Comparison of ENCODE assay signal across 7 cellular contexts in genomic region chr6:45419574-45420082, GRCh38. TPM values are rescaled to one million over a fixed set of nuclear protein-coding genes. Genes with fewer than 3 reads are reported as not detected.
DNase-seq lines count a peak whose midpoint lies in the region; ATAC-seq and TF ChIP-seq lines count a peak whose summit lies in the region.

No MANE protein-coding gene starts in this region.

- H2AFZ ChIP-seq in H9 (ENCODE audit: low read length) (no peak overlapping the region), trophoblast cell (ENCODE audit: insufficient read depth, low read length, poor library complexity) (no peak overlapping the region)

- no peaks in the 10 kb centered on the region for H3K79me1 ChIP-seq in H9 (ENCODE audit: insufficient read depth, low read depth, low read length, poor library complexity, severe bottlenecking)
- peaks cover 21% of the 10 kb centered on the region for H3K79me1 ChIP-seq in trophoblast cell (ENCODE audit: low read length)

- no peak overlapping the region for H3K27ac Mint-ChIP-seq in H9
- H3K27ac Mint-ChIP-seq in activated T-helper 2 cell treated with anti-CD3 and anti-CD28 coated beads, Interferon-gamma antibody, Interleukin-2, Interleukin-4, amounts not matched to agents 10 μg/mL and 5 μg/mL and 100 μg/mL, durations not matched to agents 14 hours and 24 hours and 36 hours: peak overlapping the region; percentile 99
- no peak overlapping the region for H3K27ac Mint-ChIP-seq in glutamatergic neuron (ENCODE audit: unreplicated experiment)

- H3K9ac ChIP-seq in H9 (ENCODE audit: extremely low read depth, insufficient read length, low read length) (no peak overlapping the region), NT2/D1 (ENCODE audit: insufficient read length, low read depth) (peak overlapping the region; percentile 61), trophoblast cell (ENCODE audit: low read length) (no peak overlapping the region)

- H2AK5ac ChIP-seq in H9 (ENCODE audit: insufficient read length, low read length) (no peak overlapping the region), trophoblast cell (ENCODE audit: low read length) (no peak overlapping the region)

- H3K4me3 ChIP-seq in NT2/D1 (ENCODE audit: insufficient read length, low read depth) (peak overlapping the region; percentile 30), trophoblast cell (ENCODE audit: low read depth, low read length) (peak overlapping the region; percentile 0), urinary bladder (ENCODE audit: low read depth, low read length) (peak overlapping the region; percentile 32)

- DNase-seq in H9: peak; percentile 68
- no peak for DNase-seq in NT2/D1 (ENCODE audit: low read depth, low spot score)
- DNase-seq in activated T-helper 2 cell treated with anti-CD3 and anti-CD28 coated beads, Interferon-gamma antibody, Interleukin-2, Interleukin-4, amounts not matched to agents 10 μg/mL and 5 μg/mL and 100 μg/mL, durations not matched to agents 14 hours and 24 hours and 36 hours (ENCODE audit: low spot score): peak; percentile 63
- DNase-seq in glutamatergic neuron: peak; percentile 53
- DNase-seq in trophoblast cell: peak; percentile 33 to 71

- H3K23me2 ChIP-seq in H9 (ENCODE audit: insufficient read length, low read depth, low read length, poor library complexity, severe bottlenecking): peaks cover 32% of the 10 kb centered on the region

- H3K36me3 ChIP-seq in NT2/D1 (ENCODE audit: insufficient read depth, insufficient read length, low read length) (no peaks in the 10 kb centered on the region), trophoblast cell (ENCODE audit: control insufficient read depth in 1 of 2, insufficient read depth in 2 of 2, low read length in 2 of 2) (no peaks in the 10 kb centered on the region), urinary bladder (ENCODE audit: insufficient read depth) (no peaks in the 10 kb centered on the region)

- H3K4me2 ChIP-seq in H9 (ENCODE audit: insufficient read depth, insufficient read length, low read length): peak overlapping the region; percentile 92
- H3K4me2 ChIP-seq in trophoblast cell (ENCODE audit: low read length): peak overlapping the region; percentile 47

- H2BK20ac ChIP-seq in H9 (ENCODE audit: low read depth, low read length, poor library complexity, severe bottlenecking): no peak overlapping the region

- no peak overlapping the region for H2BK15ac ChIP-seq in H9 (ENCODE audit: low read depth, low read length)

- no peak overlapping the region for H3K56ac ChIP-seq in H9 (ENCODE audit: insufficient read length, low read depth, low read length)

- H3K27me3 Mint-ChIP-seq in H9 (ENCODE audit: low read depth) (peaks cover 86% of the 10 kb centered on the region), glutamatergic neuron (ENCODE audit: unreplicated experiment) (peaks cover 17% of the 10 kb centered on the region)
- H3K27me3 Mint-ChIP-seq in activated T-helper 2 cell treated with anti-CD3 and anti-CD28 coated beads, Interferon-gamma antibody, Interleukin-2, Interleukin-4, amounts not matched to agents 10 μg/mL and 5 μg/mL and 100 μg/mL, durations not matched to agents 14 hours and 24 hours and 36 hours (ENCODE audit: low read depth): no peaks in the 10 kb centered on the region

- no peaks in the 10 kb centered on the region for H3K36me3 Mint-ChIP-seq in H9 (ENCODE audit: insufficient read depth in 1 of 3, low read depth in 3 of 3)
- peaks cover 53% of the 10 kb centered on the region for H3K36me3 Mint-ChIP-seq in activated T-helper 2 cell treated with anti-CD3 and anti-CD28 coated beads, Interferon-gamma antibody, Interleukin-2, Interleukin-4, amounts not matched to agents 10 μg/mL and 5 μg/mL and 100 μg/mL, durations not matched to agents 14 hours and 24 hours and 36 hours (ENCODE audit: low read depth)
- no peaks in the 10 kb centered on the region for H3K36me3 Mint-ChIP-seq in glutamatergic neuron (ENCODE audit: unreplicated experiment)

- H3K27me3 ChIP-seq in H9 (ENCODE audit: insufficient read depth, low read length) (peaks cover 29% of the 10 kb centered on the region; the same call in 1 of the 2 replicates), NT2/D1 (ENCODE audit: insufficient read depth, insufficient read length) (peaks cover 61% of the 10 kb centered on the region), trophoblast cell (ENCODE audit: insufficient read depth, low read length) (peaks cover 25% of the 10 kb centered on the region)

- H3K14ac ChIP-seq in H9 (ENCODE audit: insufficient read depth, low read length) (no peak overlapping the region), trophoblast cell (ENCODE audit: low read length) (no peak overlapping the region)

- H3K18ac ChIP-seq in H9 (ENCODE audit: insufficient read length, low read depth, low read length) (no peak overlapping the region), trophoblast cell (ENCODE audit: low read length) (no peak overlapping the region)

- H3T11ph ChIP-seq in H9 (ENCODE audit: low read length): no peak overlapping the region

- H4K12ac ChIP-seq in trophoblast cell (ENCODE audit: low read depth, low read length): no peak overlapping the region

- H2BK5ac ChIP-seq in H9 (ENCODE audit: insufficient read length, low read length): no peak overlapping the region
- H2BK5ac ChIP-seq in trophoblast cell (ENCODE audit: low read depth, low read length, poor library complexity): no peak overlapping the region

- H3K9me3 Mint-ChIP-seq in H9 (no peaks in the 10 kb centered on the region; a peak in 1 of 5 replicates), glutamatergic neuron (ENCODE audit: unreplicated experiment) (peaks cover 10% of the 10 kb centered on the region)
- no peaks in the 10 kb centered on the region for H3K9me3 Mint-ChIP-seq in activated T-helper 2 cell treated with anti-CD3 and anti-CD28 coated beads, Interferon-gamma antibody, Interleukin-2, Interleukin-4, amounts not matched to agents 10 μg/mL and 5 μg/mL and 100 μg/mL, durations not matched to agents 14 hours and 24 hours and 36 hours

- no peaks in the 10 kb centered on the region for H4K20me1 ChIP-seq in H9 (ENCODE audit: control insufficient read depth, insufficient read depth, insufficient read length)

- no peak overlapping the region for H3K23ac ChIP-seq in H9 (ENCODE audit: insufficient read length, low read depth, low read length)
- H3K23ac ChIP-seq in trophoblast cell (ENCODE audit: low read length): no peak overlapping the region

- H4K91ac ChIP-seq in H9 (ENCODE audit: insufficient read length, low read depth, low read length): no peak overlapping the region
- no peak overlapping the region for H4K91ac ChIP-seq in trophoblast cell (ENCODE audit: low read depth, low read length)

- H2BK12ac ChIP-seq in H9 (ENCODE audit: insufficient read length, low read depth, low read length) (no peak overlapping the region), trophoblast cell (ENCODE audit: low read length) (no peak overlapping the region)

- no CpG with 5 or more reads among the region's 38 CpGs for WGBS in H9 (ENCODE audit: extremely low coverage, insufficient read length, low lambda C conversion rate)
- WGBS in trophoblast cell (ENCODE audit: extremely low coverage, insufficient coverage, insufficient read length): no CpG with 5 or more reads among the region's 38 CpGs
- 7% methylated on average over 38 of the region's 38 CpGs for whole genome bisulfite sequencing in urinary bladder

- H2BK120ac ChIP-seq in H9 (ENCODE audit: low read depth, low read length, poor library complexity, severe bottlenecking) (no peak overlapping the region), trophoblast cell (ENCODE audit: insufficient read depth, low read length, poor library complexity) (peak overlapping the region; percentile 14)

- peak; percentile 47; the same call in 2 of the 3 replicates for TF ChIP-seq CTCF in H9 (conservative IDR thresholded peaks at IDR 0.05)
- TF ChIP-seq CTCF in glutamatergic neuron (IDR thresholded peaks at IDR 0.05; ENCODE audit: partially characterized antibody, unreplicated experiment): no peak

- no peaks in the 10 kb centered on the region for H3K9me3 ChIP-seq in H9 (ENCODE audit: control insufficient read depth, low read depth, low read length)
- H3K9me3 ChIP-seq in NT2/D1 (ENCODE audit: insufficient read depth, low read length): no peaks in the 10 kb centered on the region
- H3K9me3 ChIP-seq in trophoblast cell (ENCODE audit: insufficient read depth, low read depth, low read length): no peaks in the 10 kb centered on the region

- H3K79me2 ChIP-seq in H9 (ENCODE audit: insufficient read depth, low read length) (no peaks in the 10 kb centered on the region), trophoblast cell (ENCODE audit: control insufficient read depth, insufficient read depth, low read length, poor library complexity) (peaks cover 5% of the 10 kb centered on the region)

- no peak for ATAC-seq in HG02678 (IDR thresholded peaks at IDR 0.05; ENCODE audit: unreplicated experiment)

- H3K27ac ChIP-seq in H9 (ENCODE audit: insufficient read length, low read depth, low read length): no peak overlapping the region
- no peak overlapping the region for H3K27ac ChIP-seq in trophoblast cell (ENCODE audit: low read depth, low read length)
- peak overlapping the region; percentile 46 for H3K27ac ChIP-seq in urinary bladder (ENCODE audit: low read depth)

- H3K4me3 Mint-ChIP-seq in H9 (peak overlapping the region; percentile 52 to 91), glutamatergic neuron (ENCODE audit: unreplicated experiment) (peak overlapping the region; percentile 78)
- H3K4me3 Mint-ChIP-seq in activated T-helper 2 cell treated with anti-CD3 and anti-CD28 coated beads, Interferon-gamma antibody, Interleukin-2, Interleukin-4, amounts not matched to agents 10 μg/mL and 5 μg/mL and 100 μg/mL, durations not matched to agents 14 hours and 24 hours and 36 hours (ENCODE audit: low read depth): peak overlapping the region; percentile 98

- no peak overlapping the region for H4K8ac ChIP-seq in H9 (replicated peaks; ENCODE audit: insufficient read length, low read depth, low read length)
- no peak overlapping the region for H4K8ac ChIP-seq in trophoblast cell (ENCODE audit: low read depth, low read length)

- no peak overlapping the region for H4K5ac ChIP-seq in H9 (ENCODE audit: insufficient read length, low read depth, low read length)

- H3K4me1 ChIP-seq in H9 (ENCODE audit: insufficient read depth, low read length) (no peaks in the 10 kb centered on the region), NT2/D1 (ENCODE audit: insufficient read depth, insufficient read length) (no peaks in the 10 kb centered on the region), trophoblast cell (ENCODE audit: control insufficient read depth in 1 of 2, insufficient read depth in 2 of 2, low read length in 2 of 2) (peaks cover 11 to 17% of the 10 kb centered on the region in 2 experiments), urinary bladder (ENCODE audit: insufficient read depth) (no peaks in the 10 kb centered on the region)

- H3K4me1 Mint-ChIP-seq in H9: peaks cover 30 to 31% of the 10 kb centered on the region in 2 experiments
- H3K4me1 Mint-ChIP-seq in activated T-helper 2 cell treated with anti-CD3 and anti-CD28 coated beads, Interferon-gamma antibody, Interleukin-2, Interleukin-4, amounts not matched to agents 10 μg/mL and 5 μg/mL and 100 μg/mL, durations not matched to agents 14 hours and 24 hours and 36 hours (ENCODE audit: low read depth): peaks cover 53% of the 10 kb centered on the region
- peaks cover 15% of the 10 kb centered on the region for H3K4me1 Mint-ChIP-seq in glutamatergic neuron (ENCODE audit: low read depth, unreplicated experiment)

- no peak overlapping the region for H3K4ac ChIP-seq in H9 (ENCODE audit: low read depth, low read length)
- H3K4ac ChIP-seq in trophoblast cell (ENCODE audit: low read depth, low read length): no peak overlapping the region

- intact Hi-C loops in activated T-helper 2 cell treated with anti-CD3 and anti-CD28 coated beads, Interferon-gamma antibody, Interleukin-2, Interleukin-4, amounts not matched to agents 10 μg/mL and 5 μg/mL and 100 μg/mL, durations not matched to agents 14 hours and 24 hours and 36 hours (cut with micrococcal nuclease): loop anchor here (1.0 to 5.0 kb wide), 9 partner anchors 41 to 777 kb away; no protein-coding TSS in a partner anchor

RNA-seq across cellular contexts. Expression of gene SUPT3H, which starts 41.9 kb away (rescaled TPM):
- total RNA-seq in H9 (2021): 22.5 and 22.7 TPM in 2 replicates
- total RNA-seq in activated T-helper 2 cell treated with anti-CD3 and anti-CD28 coated beads, Interferon-gamma antibody, Interleukin-2, Interleukin-4, amounts not matched to agents 10 μg/mL and 5 μg/mL and 100 μg/mL, durations not matched to agents 14 hours and 24 hours and 36 hours: 14.8 and 19.4 TPM in 2 replicates
- 16.0 TPM for total RNA-seq in glutamatergic neuron (ENCODE audit: unreplicated experiment)
- 16.5 and 16.8 TPM in 2 replicates for polyA plus RNA-seq in trophoblast cell (2013)
- 12.5 TPM for total RNA-seq in urinary bladder
- 9.4 TPM for polyA plus RNA-seq in urinary bladder
